8 cellular contexts compared by ENCODE assay signal in the genomic region with DNA sequence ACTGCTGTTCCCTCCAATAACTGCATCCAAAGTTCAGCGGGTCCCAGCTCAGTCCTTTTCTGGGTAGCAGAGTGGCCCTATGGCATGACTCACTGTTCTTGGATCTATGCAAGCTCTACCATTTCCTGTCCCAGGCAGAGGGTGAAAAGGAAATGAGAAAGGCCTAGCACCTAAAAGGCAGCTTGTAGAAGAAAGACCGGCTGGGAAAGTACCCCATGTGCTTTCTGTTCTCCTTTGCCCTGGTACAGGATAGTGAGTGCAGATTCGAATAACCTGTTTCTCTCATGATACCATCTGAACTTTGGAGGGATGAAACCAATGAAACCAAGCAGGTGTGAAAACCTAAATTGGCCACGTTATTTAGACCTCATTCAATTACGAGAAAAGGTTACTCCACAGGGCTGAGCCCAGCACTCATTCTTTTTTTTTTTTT. TPM values are rescaled to one million over a fixed set of nuclear protein-coding genes. Genes with fewer than 3 reads are reported as not detected.
DNase-seq lines count a peak whose midpoint lies in the region; ATAC-seq and TF ChIP-seq lines count a peak whose summit lies in the region.

No MANE protein-coding gene starts in this region.

- no peak overlapping the region for H2AK9ac ChIP-seq in IMR-90 (replicated peaks; ENCODE audit: low read depth, low read length, poor library complexity)

- in situ Hi-C loops in IMR-90 (cut with MboI; ENCODE audit: low sequenced_read_pairs), result no loop called here

- CTCF ChIA-PET in IMR-90 (lab: Yijun Ruan, JAX), result interaction anchor here (0.6 to 0.7 kb wide), 2 partner anchors 412 to 1347 kb away, joined by 3 to 4 read pairs; no protein-coding TSS in a partner anchor

- H2BK20ac ChIP-seq in IMR-90 (ENCODE audit: low read depth, low read length), result no peak overlapping the region

- peaks cover 21% of the 10 kb centered on the region for H3K36me3 Mint-ChIP-seq in stimulated activated memory B cell treated with anti-CD40 and anti-IgM and Interleukin-4, amounts not matched to agents 10 μg/mL and 1 μg/mL and 100 μg/mL, for 72 hours

- no peak overlapping the region for H2AFZ ChIP-seq in IMR-90 (replicated peaks; ENCODE audit: low read length, poor library complexity)

- ATAC-seq in GM21528 (IDR thresholded peaks at IDR 0.05; ENCODE audit: low FRiP score, unreplicated experiment), result peak; percentile 87
- peak; percentile 67 for ATAC-seq in IMR-90 (ENCODE audit: low read depth)
- peak; percentile 32 for ATAC-seq in foreskin keratinocyte
- peak; percentile 99 for ATAC-seq in stimulated activated memory B cell treated with anti-CD40 and anti-IgM and Interleukin-4, amounts not matched to agents 10 μg/mL and 1 μg/mL and 100 μg/mL, for 72 hours

- H4K5ac ChIP-seq in IMR-90 (ENCODE audit: low read depth, low read length), result peak overlapping the region; percentile 2; the same call in 1 of the 2 replicates

- no peak overlapping the region for H3K23ac ChIP-seq in IMR-90 (ENCODE audit: low read depth, low read length)

- no peak for TF ChIP-seq POLR2A in IMR-90 (IDR thresholded peaks at IDR 0.05; ENCODE audit: low read depth, low read length)

- no peak overlapping the region for H2BK120ac ChIP-seq in IMR-90 (ENCODE audit: low read depth, low read length)

- no peaks in the 10 kb centered on the region for H4K20me1 ChIP-seq in IMR-90 (ENCODE audit: insufficient read depth, low read length)

- no peak overlapping the region; the same call in 1 of the 2 replicates for H3K14ac ChIP-seq in IMR-90 (replicated peaks; ENCODE audit: low read depth, low read length)

- H3K27ac ChIP-seq in IMR-90 (ENCODE audit: insufficient read depth, low read length), result no peak overlapping the region
- H3K27ac ChIP-seq in foreskin keratinocyte, result no peak overlapping the region

- H3K79me1 ChIP-seq in IMR-90 (ENCODE audit: low read depth in 1 of 2, low read length in 2 of 2), result no peaks in the 10 kb centered on the region

- intact Hi-C loops in IMR-90 (cut with micrococcal nuclease) (no loop called here), posterior cingulate gyrus (cut with DNase I) (no loop called here)

- H3K18ac ChIP-seq in IMR-90 (ENCODE audit: low read depth, low read length), result peak overlapping the region; percentile 60; the same call in 1 of the 2 replicates

- peak overlapping the region; percentile 88 for H3K27ac Mint-ChIP-seq in stimulated activated memory B cell treated with anti-CD40 and anti-IgM and Interleukin-4, amounts not matched to agents 10 μg/mL and 1 μg/mL and 100 μg/mL, for 72 hours

- dilution Hi-C loops in IMR-90 (cut with HindIII; ENCODE audit: low sequenced_read_pairs, unreplicated experiment), result no loop called here

- peaks cover 56% of the 10 kb centered on the region for H3K4me1 Mint-ChIP-seq in stimulated activated memory B cell treated with anti-CD40 and anti-IgM and Interleukin-4, amounts not matched to agents 10 μg/mL and 1 μg/mL and 100 μg/mL, for 72 hours

- H2BK5ac ChIP-seq in IMR-90 (ENCODE audit: low read depth, low read length, poor library complexity, severe bottlenecking), result peak overlapping the region; percentile 76

- POLR2A ChIA-PET in IMR-90 (lab: Charles Lee; ENCODE audit: unreplicated experiment), result no interaction called here

- no peaks in the 10 kb centered on the region for H3K9me3 ChIP-seq in IMR-90 (ENCODE audit: control insufficient read depth, insufficient read depth, low read length)

- H3K4me1 ChIP-seq in IMR-90 (ENCODE audit: control insufficient read depth, insufficient read depth, low read length) (peaks cover 2% of the 10 kb centered on the region; the same call in 1 of the 2 replicates), foreskin keratinocyte (peaks cover 5% of the 10 kb centered on the region)

- peak overlapping the region; percentile 55 for H3K4me3 Mint-ChIP-seq in stimulated activated memory B cell treated with anti-CD40 and anti-IgM and Interleukin-4, amounts not matched to agents 10 μg/mL and 1 μg/mL and 100 μg/mL, for 72 hours

- H3K4me2 ChIP-seq in IMR-90 (ENCODE audit: low read depth, low read length), result peak overlapping the region; percentile 55; the same call in 1 of the 2 replicates

- H2BK15ac ChIP-seq in IMR-90 (ENCODE audit: low read depth, low read length), result no peak overlapping the region

- no peak overlapping the region for H3K4ac ChIP-seq in IMR-90 (ENCODE audit: low read depth, low read length)

- H4K91ac ChIP-seq in IMR-90 (ENCODE audit: insufficient read depth, low read depth, low read length), result no peak overlapping the region

- H4K8ac ChIP-seq in IMR-90 (ENCODE audit: low read depth in 2 of 2, low read length in 2 of 2), result peak overlapping the region in 1 of 2 experiments; percentile 36; a peak in 1 of 4 replicates

- no peak for TF ChIP-seq CTCF in IMR-90 (conservative IDR thresholded peaks at IDR 0.05; ENCODE audit: low read depth, low read length)
- TF ChIP-seq CTCF in foreskin keratinocyte (conservative IDR thresholded peaks at IDR 0.05), result no peak

- DNase-seq in Daoy (ENCODE audit: low read depth) (peak; percentile 74), IMR-90 (peak; percentile 71), foreskin keratinocyte (peak; percentile 36 to 38), AG20443 (ENCODE audit: low spot score) (no peak), posterior cingulate gyrus (no peak)
- DNase-seq in activated CD4-positive, alpha-beta T cell treated with anti-CD3 and anti-CD28 coated beads, Interleukin-2, amount 50 U/mL, for 1 hour, result peak; percentile 52

- H3K27me3 ChIP-seq in IMR-90 (ENCODE audit: control insufficient read depth, insufficient read depth, low read length), result no peaks in the 10 kb centered on the region
- H3K27me3 ChIP-seq in foreskin keratinocyte, result no peaks in the 10 kb centered on the region

- no TSS peak for BruUV-seq in IMR-90 (replicated peaks; lab: Mats Ljungman, UMichigan)

- no peak overlapping the region for H3K4me3 ChIP-seq in IMR-90 (ENCODE audit: insufficient read depth, low read depth, low read length)

- TF ChIP-seq RAD21 in IMR-90 (IDR thresholded peaks at IDR 0.05; ENCODE audit: low read length), result no peak

- no peak overlapping the region; the same call in 1 of the 2 replicates for H2AK5ac ChIP-seq in IMR-90 (ENCODE audit: low read depth, low read length)

- no peaks in the 10 kb centered on the region; the same call in 1 of the 2 replicates for H3K9me1 ChIP-seq in IMR-90 (ENCODE audit: insufficient read depth, low read length)

- no peak overlapping the region for H3K56ac ChIP-seq in IMR-90 (ENCODE audit: extremely low read depth, insufficient read depth, low read length)

- H3K36me3 ChIP-seq in IMR-90 (ENCODE audit: control insufficient read depth, insufficient read depth, low read length), result peaks cover 22% of the 10 kb centered on the region

- H3K9me3 Mint-ChIP-seq in stimulated activated memory B cell treated with anti-CD40 and anti-IgM and Interleukin-4, amounts not matched to agents 10 μg/mL and 1 μg/mL and 100 μg/mL, for 72 hours, result no peaks in the 10 kb centered on the region

- 57% methylated on average over 1 of the region's 5 CpGs; no CpG with 5 or more reads in 1 of the 2 experiments for WGBS in IMR-90 (ENCODE audit: extremely low coverage in 2 of 2, insufficient read length in 1 of 2), 2 experiments

- no peak overlapping the region for H3K9ac ChIP-seq in IMR-90 (ENCODE audit: low read depth, low read length)

- H3K27me3 Mint-ChIP-seq in stimulated activated memory B cell treated with anti-CD40 and anti-IgM and Interleukin-4, amounts not matched to agents 10 μg/mL and 1 μg/mL and 100 μg/mL, for 72 hours, result no peaks in the 10 kb centered on the region

TF ChIP-seq in IMR-90, 13 proteins besides CTCF, POLR2A, EP300 and RAD21 (continues in another document):
- TF ChIP-seq CHD1 (IDR thresholded peaks at IDR 0.05; ENCODE audit: low read depth, low read length) (no peak), RCOR1 (IDR thresholded peaks at IDR 0.05; ENCODE audit: insufficient replicate concordance, low read length) (no peak), USF2 (IDR thresholded peaks at IDR 0.05; ENCODE audit: low read depth, low read length) (no peak)

RNA-seq across cellular contexts. Expression of gene HASPIN, which starts 12.7 kb away (rescaled TPM):
- 11.0 and 12.7 TPM in 2 replicates for total RNA-seq in Daoy (2014; rRNA removed; shearing (Covaris generic))
- total RNA-seq in IMR-90 (2012; rRNA removed) (3.9 and 4.3 TPM in 2 replicates), foreskin keratinocyte (13.6 and 15.9 TPM in 2 replicates)
- polyA plus RNA-seq in IMR-90 (2012; rRNA removed) (1.9 and 2.2 TPM in 2 replicates), foreskin keratinocyte (2.8 and 4.1 TPM in 2 replicates)
- polyA plus RNA-seq in IMR-90 (2012; cell fraction: cytosol; rRNA removed), result 0.88 and 1.1 TPM in 2 replicates
- polyA plus RNA-seq in IMR-90 (2012; cell fraction: nucleus; rRNA removed; ENCODE audit: low replicate concordance), result 0.55 and 0.58 TPM in 2 replicates

RNA-seq across cellular contexts. Expression of gene P2RX5, which starts 15.0 kb away (rescaled TPM):
- total RNA-seq in Daoy (2014; rRNA removed; shearing (Covaris generic)), result 11.5 and 14.5 TPM in 2 replicates
- total RNA-seq in IMR-90 (2012; rRNA removed) (1.7 and 1.8 TPM in 2 replicates), foreskin keratinocyte (0.14 and 0.82 TPM in 2 replicates)
- polyA plus RNA-seq in IMR-90 (2012; rRNA removed) (3.5 and 3.7 TPM in 2 replicates), foreskin keratinocyte (0.49 and 0.88 TPM in 2 replicates)
- 2.1 and 4.3 TPM in 2 replicates for polyA plus RNA-seq in IMR-90 (2012; cell fraction: cytosol; rRNA removed)
- polyA plus RNA-seq in IMR-90 (2012; cell fraction: nucleus; rRNA removed; ENCODE audit: low replicate concordance), result 4.0 and 4.2 TPM in 2 replicates

RNA-seq across cellular contexts. Expression of gene EMC6, which starts 42.4 kb away (rescaled TPM):
- total RNA-seq in Daoy (2014; rRNA removed; shearing (Covaris generic)), result 16.3 and 23.1 TPM in 2 replicates
- total RNA-seq in IMR-90 (2012; rRNA removed) (10.8 and 10.9 TPM in 2 replicates), foreskin keratinocyte (40.9 and 52.3 TPM in 2 replicates)
- polyA plus RNA-seq in IMR-90 (2012; rRNA removed) (80.5 and 84.4 TPM in 2 replicates), foreskin keratinocyte (94.8 and 99.0 TPM in 2 replicates)
- polyA plus RNA-seq in IMR-90 (2012; cell fraction: cytosol; rRNA removed), result 22.8 and 105 TPM in 2 replicates
- polyA plus RNA-seq in IMR-90 (2012; cell fraction: nucleus; rRNA removed; ENCODE audit: low replicate concordance), result 23.6 and 35.6 TPM in 2 replicates

RNA-seq across cellular contexts. Expression of gene TAX1BP3, which starts 42.6 kb away (rescaled TPM):
- total RNA-seq in Daoy (2014; rRNA removed; shearing (Covaris generic)), result 172 and 205 TPM in 2 replicates
- total RNA-seq in IMR-90 (2012; rRNA removed) (146 and 170 TPM in 2 replicates), foreskin keratinocyte (203 and 220 TPM in 2 replicates)
- polyA plus RNA-seq in IMR-90 (2012; rRNA removed) (176 and 196 TPM in 2 replicates), foreskin keratinocyte (350 and 356 TPM in 2 replicates)
- polyA plus RNA-seq in IMR-90 (2012; cell fraction: cytosol; rRNA removed), result 234 and 272 TPM in 2 replicates
- 101 and 135 TPM in 2 replicates for polyA plus RNA-seq in IMR-90 (2012; cell fraction: nucleus; rRNA removed; ENCODE audit: low replicate concordance)

Comparison
In these comparisons a context has a peak if more than half of its experiments do, and no peak if none do; other contexts are left out.
1. DNase-seq: peak in Daoy (single experiment), IMR-90 (single experiment), activated CD4-positive, alpha-beta T cell treated with anti-CD3 and anti-CD28 coated beads, Interleukin-2, amount 50 U/mL, for 1 hour (single experiment) and foreskin keratinocyte (2 of 2); none in AG20443 (single experiment) and posterior cingulate gyrus (0 of 10).
2. ATAC-seq: peak in every context shown above with its lines; median percentile 99 in stimulated activated memory B cell treated with anti-CD40 and anti-IgM and Interleukin-4, amounts not matched to agents 10 μg/mL and 1 μg/mL and 100 μg/mL, for 72 hours; 87 in GM21528; 67 in IMR-90; 32 in foreskin keratinocyte.